In genomic region chr15:67119238-67119846, GRCh38 we compare ENCODE assay signal across 1 cellular context.
TF ChIP-seq lines count a peak whose summit lies in the region.

No MANE protein-coding gene starts in this region.

TF ChIP-seq in HCT116, 20 proteins besides CTCF, POLR2A, EP300 and RAD21:
- TF ChIP-seq CEBPB (IDR thresholded peaks at IDR 0.05; ENCODE audit: low read depth) (no peak), ELF1 (IDR thresholded peaks at IDR 0.05; ENCODE audit: borderline replicate concordance, low read depth) (no peak), REST (IDR thresholded peaks at IDR 0.05; ENCODE audit: low read depth) (no peak), ZBTB33 (IDR thresholded peaks at IDR 0.05; ENCODE audit: extremely low read depth, insufficient replicate concordance, low read length) (no peak), EZH2phosphoT487 (IDR thresholded peaks at IDR 0.05; ENCODE audit: borderline replicate concordance) (no peak), JUND (IDR thresholded peaks at IDR 0.05) (no peak), YY1 (IDR thresholded peaks at IDR 0.05; ENCODE audit: extremely low read depth, insufficient replicate concordance, low read depth, low read length) (no peak), SRF (IDR thresholded peaks at IDR 0.05; ENCODE audit: low read depth) (no peak), SIN3A (IDR thresholded peaks at IDR 0.05; ENCODE audit: low read depth) (no peak), EZH2 (IDR thresholded peaks at IDR 0.05) (no peak), TCF7L2 (IDR thresholded peaks at IDR 0.05; ENCODE audit: borderline replicate concordance, extremely low read depth, insufficient read depth, insufficient read length) (no peak)
